Comparison of ENCODE assay signal across 25 cellular contexts in the genomic region with DNA sequence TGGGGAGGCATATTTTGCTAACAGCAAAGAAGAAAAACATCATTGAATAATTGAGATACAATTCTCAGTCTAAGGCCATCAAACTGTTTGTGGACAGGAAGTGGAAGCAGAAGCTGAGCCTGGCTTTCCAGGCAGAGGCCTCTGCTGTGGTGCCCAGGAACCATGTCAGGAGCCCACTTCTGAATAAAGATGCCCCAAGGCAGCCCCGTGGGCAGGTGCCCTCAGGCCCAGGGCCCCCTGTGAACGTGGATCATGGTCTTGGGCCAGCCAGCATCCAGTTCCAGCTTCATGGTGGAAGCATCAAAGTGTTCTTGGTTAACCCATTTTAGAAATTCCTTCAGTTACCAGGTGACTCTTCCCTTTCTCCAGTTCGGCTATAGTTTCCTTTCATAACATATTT.
DNase-seq lines count a peak whose midpoint lies in the region; ATAC-seq, FAIRE-seq and TF ChIP-seq lines count a peak whose summit lies in the region.
"Had no signal": no experiment of that assay in that cellular context is flagged by ENCODE, and none has a peak within 500 bp of the region (broad histone marks: within the 10 kb centered on the region; RNA-seq: fewer than 3 reads in every experiment).

No MANE protein-coding gene starts in this region.

- H3K9me1 ChIP-seq in K562 (ENCODE audit: control insufficient read depth, insufficient read depth, low read length), result no peaks in the 10 kb centered on the region

- TF ChIP-seq EP300 in K562 (IDR thresholded peaks at IDR 0.05; ENCODE audit: low read length), result no peak

- no peaks in the 10 kb centered on the region for H3K36me3 ChIP-seq in K562 (ENCODE audit: control insufficient read depth, insufficient read depth, low read length)
- H3K36me3 ChIP-seq: BLaER1 had no signal

- no peak overlapping the region for H3K27ac ChIP-seq in K562 (ENCODE audit: extremely low read depth, low read depth, low read length)
- H3K27ac ChIP-seq: 22Rv1, BLaER1, C4-2B had no signal

- peak; percentile 27 for DNase-seq in activated CD4-positive, alpha-beta T cell treated with anti-CD3 and anti-CD28 coated beads, Interleukin-2, amount 10 ng/mL, durations not matched to agents 24 days and 14 days
- DNase-seq in activated CD4-positive, alpha-beta T cell treated with anti-CD3 and anti-CD28 coated beads, Interleukin-2, amount 10 ng/mL, durations not matched to agents 7 days and 5 days, result no peak
- peak; percentile 5 for DNase-seq in GM13976 (ENCODE audit: low spot score)
- DNase-seq in K562 (ENCODE audit: extremely low read depth in 1 of 4, low spot score in 3 of 4), result peak in 3 of 4 experiments; percentile 4 to 8 (median 5)
- DNase-seq in mesenteric fat pad (ENCODE audit: low spot score), result peak; percentile 72
- no peak for DNase-seq in GM19239 (ENCODE audit: insufficient read length, low spot score)
- DNase-seq in NK-92 treated with Interleukin-12 subunit alpha and Interleukin-12 subunit beta, amount 100 ng/mL, for 24 hours (lab: John Stamatoyannopoulos, UW), result no peak
- no peak for DNase-seq in NCI-H510A (lab: John Stamatoyannopoulos, UW)
- DNase-seq: Caco-2; CD4-positive, CD25-positive, alpha-beta regulatory T cell; CD8-positive, alpha-beta T cell; DMS153; DND-41; H9; HFFc6 had no signal

- no peak overlapping the region for H3K4me3 Mint-ChIP-seq in activated CD4-positive, alpha-beta T cell treated with anti-CD3 and anti-CD28 coated beads, Interleukin-2, amount 10 ng/mL, durations not matched to agents 24 days and 14 days
- H3K4me3 Mint-ChIP-seq in activated CD4-positive, alpha-beta T cell treated with anti-CD3 and anti-CD28 coated beads, Interleukin-2, amount 10 ng/mL, durations not matched to agents 7 days and 5 days, result no peak overlapping the region
- H3K4me3 Mint-ChIP-seq: B cell; CD4-positive, CD25-positive, alpha-beta regulatory T cell; CD8-positive, alpha-beta T cell; GM23338; H9; HFFc6 had no signal

- POLR2A ChIA-PET in activated CD4-positive, alpha-beta T cell treated with anti-CD3 and anti-CD28 coated beads, Interleukin-2, amount 10 ng/mL, durations not matched to agents 7 days and 5 days (lab: Charles Lee), result no interaction called here
- POLR2A ChIA-PET in K562 (lab: Yijun Ruan, JAX), result no interaction called here

- peaks cover 0 to 18% of the 10 kb centered on the region in 2 experiments; a peak in 1 of 5 replicates for H3K4me1 ChIP-seq in K562 (replicated peaks in 1 of 2; ENCODE audit: control insufficient read depth in 2 of 2, insufficient read depth in 2 of 2, low read length in 2 of 2)
- H3K4me1 ChIP-seq: Caco-2 had no signal

- H3K36me3 Mint-ChIP-seq in activated CD4-positive, alpha-beta T cell treated with anti-CD3 and anti-CD28 coated beads, Interleukin-2, amount 10 ng/mL, durations not matched to agents 24 days and 14 days (ENCODE audit: low read depth), result no peaks in the 10 kb centered on the region
- no peaks in the 10 kb centered on the region for H3K36me3 Mint-ChIP-seq in activated CD4-positive, alpha-beta T cell treated with anti-CD3 and anti-CD28 coated beads, Interleukin-2, amount 10 ng/mL, durations not matched to agents 7 days and 5 days (ENCODE audit: low read depth)
- H3K36me3 Mint-ChIP-seq: CD4-positive, CD25-positive, alpha-beta regulatory T cell; CD8-positive, alpha-beta T cell had no signal

- in situ Hi-C loops in GM13976 (cut with MboI; ENCODE audit: low sequenced_read_pairs, unreplicated experiment) (no loop called here), K562 (cut with MboI) (no loop called here)

- FAIRE-seq in K562 (lab: Jason Lieb, UNC) (no peak), GM19239 (lab: Jason Lieb, UNC) (no peak)
- FAIRE-seq: A204.1, G401.6, GM12892, GM18507 had no signal

- intact Hi-C loops in activated CD4-positive, alpha-beta T cell treated with anti-CD3 and anti-CD28 coated beads, Interleukin-2, amount 10 ng/mL, durations not matched to agents 24 days and 14 days (cut with micrococcal nuclease), result no loop called here
- intact Hi-C loops in K562 (cut with micrococcal nuclease), result no loop called here

- no peak overlapping the region for H3K4me2 ChIP-seq in K562 (ENCODE audit: insufficient read depth, low read length)
- H3K4me2 ChIP-seq: GM23338 had no signal

- no peak overlapping the region for H3K27ac Mint-ChIP-seq in activated CD4-positive, alpha-beta T cell treated with anti-CD3 and anti-CD28 coated beads, Interleukin-2, amount 10 ng/mL, durations not matched to agents 24 days and 14 days
- H3K27ac Mint-ChIP-seq in activated CD4-positive, alpha-beta T cell treated with anti-CD3 and anti-CD28 coated beads, Interleukin-2, amount 10 ng/mL, durations not matched to agents 7 days and 5 days, result no peak overlapping the region
- H3K27ac Mint-ChIP-seq: B cell; CD4-positive, CD25-positive, alpha-beta regulatory T cell; CD8-positive, alpha-beta T cell; GM23338; H9; HFFc6 had no signal

- TF ChIP-seq RAD21 in K562 (CRISPR knock-in tag; conservative IDR thresholded peaks at IDR 0.05 in 1 of 2, IDR thresholded peaks at IDR 0.05 in 1 of 2), result no peak

- ATAC-seq in K562, result no peak
- ATAC-seq: CD8-positive, alpha-beta T cell; GM23338; HCT116 had no signal

- no peaks in the 10 kb centered on the region for H3K9me3 Mint-ChIP-seq in activated CD4-positive, alpha-beta T cell treated with anti-CD3 and anti-CD28 coated beads, Interleukin-2, amount 10 ng/mL, durations not matched to agents 24 days and 14 days
- no peaks in the 10 kb centered on the region for H3K9me3 Mint-ChIP-seq in activated CD4-positive, alpha-beta T cell treated with anti-CD3 and anti-CD28 coated beads, Interleukin-2, amount 10 ng/mL, durations not matched to agents 7 days and 5 days
- H3K9me3 Mint-ChIP-seq: CD8-positive, alpha-beta T cell; H9 had no signal

- H3K27me3 Mint-ChIP-seq in activated CD4-positive, alpha-beta T cell treated with anti-CD3 and anti-CD28 coated beads, Interleukin-2, amount 10 ng/mL, durations not matched to agents 24 days and 14 days, result no peaks in the 10 kb centered on the region
- no peaks in the 10 kb centered on the region for H3K27me3 Mint-ChIP-seq in activated CD4-positive, alpha-beta T cell treated with anti-CD3 and anti-CD28 coated beads, Interleukin-2, amount 10 ng/mL, durations not matched to agents 7 days and 5 days
- H3K27me3 Mint-ChIP-seq: B cell; CD4-positive, CD25-positive, alpha-beta regulatory T cell had no signal

- H3K4me3 ChIP-seq in K562, result no peak overlapping the region
- H3K4me3 ChIP-seq: BLaER1, GM23338 had no signal

- H3K4me1 Mint-ChIP-seq in activated CD4-positive, alpha-beta T cell treated with anti-CD3 and anti-CD28 coated beads, Interleukin-2, amount 10 ng/mL, durations not matched to agents 24 days and 14 days, result no peaks in the 10 kb centered on the region
- no peaks in the 10 kb centered on the region for H3K4me1 Mint-ChIP-seq in activated CD4-positive, alpha-beta T cell treated with anti-CD3 and anti-CD28 coated beads, Interleukin-2, amount 10 ng/mL, durations not matched to agents 7 days and 5 days
- H3K4me1 Mint-ChIP-seq: B cell; CD4-positive, CD25-positive, alpha-beta regulatory T cell; GM23338 had no signal

- H3K27me3 ChIP-seq in K562 (ENCODE audit: control insufficient read depth in 2 of 2, insufficient read depth in 2 of 2, low read length in 2 of 2), result peaks cover 18 to 33% of the 10 kb centered on the region in 2 experiments; a peak in 3 of 5 replicates
- H3K27me3 ChIP-seq: BLaER1 had no signal

- H3K9ac ChIP-seq in K562 (ENCODE audit: insufficient read depth in 1 of 2, low read depth in 2 of 2, low read length in 2 of 2), result no peak overlapping the region
- H3K9ac ChIP-seq: BLaER1 had no signal

- TF ChIP-seq POLR2A in K562 (conservative IDR thresholded peaks at IDR 0.05), result no peak

- whole genome bisulfite sequencing in K562 (ENCODE audit: insufficient coverage, low coverage, missing lambda C conversion rate), result 0% methylated on average over 3 of the region's 3 CpGs

- no peaks in the 10 kb centered on the region for H3K9me3 ChIP-seq in K562 (replicated peaks; ENCODE audit: control insufficient read depth, insufficient read depth, low read depth, low read length)
- H3K9me3 ChIP-seq: BLaER1, Caco-2 had no signal

- BruUV-seq in K562 (replicated peaks; lab: Mats Ljungman, UMichigan), result no TSS peak

- no peaks in the 10 kb centered on the region for H3K79me2 ChIP-seq in K562 (ENCODE audit: control insufficient read depth, insufficient read depth, low read length)

- CTCF ChIA-PET in activated CD4-positive, alpha-beta T cell treated with anti-CD3 and anti-CD28 coated beads, Interleukin-2, amount 10 ng/mL, durations not matched to agents 7 days and 5 days (lab: Charles Lee), result no interaction called here
- CTCF ChIA-PET in K562 (lab: Yijun Ruan, JAX; ENCODE audit: low intra/inter-chr PET ratio), result no interaction called here

- 0 out of 2 replicates have a peak, but pooled peaks cover 4% of the 10 kb centered on the region for H4K20me1 ChIP-seq in K562 (replicated peaks; ENCODE audit: control insufficient read depth, insufficient read depth, low read length)

- H2AFZ ChIP-seq in K562 (ENCODE audit: low read depth, low read length), result no peak overlapping the region
- H2AFZ ChIP-seq: GM23338 had no signal

- TF ChIP-seq CTCF in GM13976 (IDR thresholded peaks at IDR 0.05; ENCODE audit: borderline replicate concordance, control extremely low read depth, extremely low read depth, insufficient read depth, missing control alignments), result no peak
- no peak for TF ChIP-seq CTCF in K562 (IDR thresholded peaks at IDR 0.05 in 2 of 3, conservative IDR thresholded peaks at IDR 0.05 in 1 of 3; ENCODE audit: insufficient read depth in 2 of 3, low read depth in 1 of 3, low read length in 3 of 3)

TF ChIP-seq in K562, 482 proteins besides CTCF, POLR2A, EP300 and RAD21 (continues in another document):
- TF ChIP-seq, protein P1, sequence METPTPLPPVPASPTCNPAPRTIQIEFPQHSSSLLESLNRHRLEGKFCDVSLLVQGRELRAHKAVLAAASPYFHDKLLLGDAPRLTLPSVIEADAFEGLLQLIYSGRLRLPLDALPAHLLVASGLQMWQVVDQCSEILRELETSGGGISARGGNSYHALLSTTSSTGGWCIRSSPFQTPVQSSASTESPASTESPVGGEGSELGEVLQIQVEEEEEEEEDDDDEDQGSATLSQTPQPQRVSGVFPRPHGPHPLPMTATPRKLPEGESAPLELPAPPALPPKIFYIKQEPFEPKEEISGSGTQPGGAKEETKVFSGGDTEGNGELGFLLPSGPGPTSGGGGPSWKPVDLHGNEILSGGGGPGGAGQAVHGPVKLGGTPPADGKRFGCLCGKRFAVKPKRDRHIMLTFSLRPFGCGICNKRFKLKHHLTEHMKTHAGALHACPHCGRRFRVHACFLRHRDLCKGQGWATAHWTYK (CRISPR knock-in tag; IDR thresholded peaks at IDR 0.05), result no peak
- TF ChIP-seq NFRKB (IDR thresholded peaks at IDR 0.05; ENCODE audit: low read depth), result no peak
- no peak for TF ChIP-seq CBX5 (IDR thresholded peaks at IDR 0.05; ENCODE audit: borderline replicate concordance, low read depth)
- no peak for TF ChIP-seq ZNF57 (CRISPR knock-in tag; IDR thresholded peaks at IDR 0.05)
- TF ChIP-seq NCOA1 (IDR thresholded peaks at IDR 0.05; ENCODE audit: low read depth), result no peak
- TF ChIP-seq ATF1 (CRISPR knock-in tag; IDR thresholded peaks at IDR 0.05), result no peak
- TF ChIP-seq ATF1 (tag; IDR thresholded peaks at IDR 0.05), result no peak

Comparison
In these comparisons a context has a peak if more than half of its experiments do, and no peak if none do; other contexts are left out.
1. DNase-seq: peak in activated CD4-positive, alpha-beta T cell treated with anti-CD3 and anti-CD28 coated beads, Interleukin-2, amount 10 ng/mL, durations not matched to agents 24 days and 14 days (single experiment), GM13976 (single experiment), K562 (3 of 4) and mesenteric fat pad (single experiment); none in activated CD4-positive, alpha-beta T cell treated with anti-CD3 and anti-CD28 coated beads, Interleukin-2, amount 10 ng/mL, durations not matched to agents 7 days and 5 days (single experiment), GM19239 (single experiment), NK-92 treated with Interleukin-12 subunit alpha and Interleukin-12 subunit beta, amount 100 ng/mL, for 24 hours (single experiment) and NCI-H510A (single experiment).